Comparison of ENCODE assay signal across 8 cellular contexts in the genomic region with DNA sequence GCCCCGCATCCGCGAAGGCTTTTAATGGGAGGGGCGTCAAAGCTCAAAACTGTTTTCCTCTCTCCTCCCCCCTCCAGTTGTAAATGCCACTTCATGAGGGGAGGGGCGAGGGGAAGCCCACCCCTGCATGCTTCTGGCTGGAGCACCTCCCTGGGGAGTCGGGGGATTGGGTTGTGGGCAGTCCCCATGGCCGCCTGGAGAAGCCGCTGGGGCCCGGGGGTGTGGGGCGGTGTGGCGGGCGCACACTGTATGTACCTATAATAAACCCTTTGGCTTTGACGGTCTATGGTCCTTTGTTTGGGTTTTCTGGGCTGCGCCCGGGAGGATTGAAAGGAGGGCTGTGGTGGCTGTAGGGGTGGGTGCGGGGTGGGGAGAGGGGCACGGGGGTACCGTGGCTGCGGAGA. TPM values are rescaled to one million over a fixed set of nuclear protein-coding genes. Genes with fewer than 3 reads are reported as not detected.
DNase-seq lines count a peak whose midpoint lies in the region; ATAC-seq, FAIRE-seq and TF ChIP-seq lines count a peak whose summit lies in the region.

No MANE protein-coding gene starts in this region.

- no peaks in the 10 kb centered on the region for H3K79me2 ChIP-seq in smooth muscle cell (ENCODE audit: low read depth)

- no peak overlapping the region for H3K27ac ChIP-seq in smooth muscle cell (ENCODE audit: low read depth)

- peak overlapping the region; percentile 85 for H3K4me3 Mint-ChIP-seq in activated CD4-positive, alpha-beta memory T cell treated with anti-CD3 and anti-CD28 coated beads for 36 hours

- peaks cover 6% of the 10 kb centered on the region for H3F3A ChIP-seq in smooth muscle cell (ENCODE audit: low read depth)

- CTCF ChIA-PET in activated CD4-positive, alpha-beta memory T cell treated with anti-CD3 and anti-CD28 coated beads for 36 hours (lab: Charles Lee): no interaction called here

- peaks cover 16% of the 10 kb centered on the region for H3K36me3 Mint-ChIP-seq in activated CD4-positive, alpha-beta memory T cell treated with anti-CD3 and anti-CD28 coated beads for 36 hours

- H3K27me3 Mint-ChIP-seq in activated CD4-positive, alpha-beta memory T cell treated with anti-CD3 and anti-CD28 coated beads for 36 hours: no peaks in the 10 kb centered on the region

- H3K27me3 ChIP-seq in smooth muscle cell (ENCODE audit: low read depth): no peaks in the 10 kb centered on the region

- H3K4me2 ChIP-seq in smooth muscle cell: peak overlapping the region; percentile 84

- peak; percentile 19 for ATAC-seq in HG03108 (IDR thresholded peaks at IDR 0.05; ENCODE audit: unreplicated experiment)
- ATAC-seq in left ventricle myocardium superior: peak; percentile 4

- 3% methylated on average over 17 of the region's 19 CpGs for WGBS in smooth muscle cell (ENCODE audit: low lambda C conversion rate)

- H3K4me1 Mint-ChIP-seq in activated CD4-positive, alpha-beta memory T cell treated with anti-CD3 and anti-CD28 coated beads for 36 hours (ENCODE audit: low read depth): peaks cover 16% of the 10 kb centered on the region

- TF ChIP-seq CTCF in smooth muscle cell (IDR thresholded peaks at IDR 0.05; ENCODE audit: borderline replicate concordance, insufficient read depth, poor library complexity, severe bottlenecking): no peak

- no peaks in the 10 kb centered on the region for H3K9me3 Mint-ChIP-seq in activated CD4-positive, alpha-beta memory T cell treated with anti-CD3 and anti-CD28 coated beads for 36 hours

- H3K4me3 ChIP-seq in smooth muscle cell: peak overlapping the region; percentile 87

- POLR2A ChIA-PET in activated CD4-positive, alpha-beta memory T cell treated with anti-CD3 and anti-CD28 coated beads for 36 hours (lab: Charles Lee): no interaction called here

- no peaks in the 10 kb centered on the region for H3K36me3 ChIP-seq in smooth muscle cell (ENCODE audit: low read depth)

- H3K27ac Mint-ChIP-seq in activated CD4-positive, alpha-beta memory T cell treated with anti-CD3 and anti-CD28 coated beads for 36 hours: peak overlapping the region; percentile 58

- no peak overlapping the region for H3K9ac ChIP-seq in smooth muscle cell (ENCODE audit: low read depth)

- TF ChIP-seq POLR2A in GM12892 (IDR thresholded peaks at IDR 0.05; ENCODE audit: low read depth, low read length): no peak

- intact Hi-C loops in activated CD4-positive, alpha-beta memory T cell treated with anti-CD3 and anti-CD28 coated beads for 36 hours (cut with micrococcal nuclease): loop anchor here (1.0 to 2.0 kb wide), 2 partner anchors 29 to 228 kb away; partner anchors contain the start of genes C19orf47 and PLD3
- intact Hi-C loops in left ventricle myocardium superior (cut with micrococcal nuclease): no loop called here

- DNase-seq in NCI-H510A treated with DMSO at 0.1 percent for 48 hours (lab: John Stamatoyannopoulos, UW) (peak; percentile 38), NCI-H510A (lab: John Stamatoyannopoulos, UW) (no peak), left ventricle myocardium superior (no peak), smooth muscle cell (lab: John Stamatoyannopoulos, UW; ENCODE audit: unreplicated experiment) (no peak), iPS-NIHi11 (ENCODE audit: low spot score) (no peak), GM12892 (ENCODE audit: insufficient read length) (no peak)
- DNase-seq in activated CD4-positive, alpha-beta memory T cell treated with anti-CD3 and anti-CD28 coated beads for 36 hours: peak; percentile 53

- no peaks in the 10 kb centered on the region for H4K20me1 ChIP-seq in smooth muscle cell (ENCODE audit: low read depth)

- FAIRE-seq in GM12892 (lab: Jason Lieb, UNC): no peak

- peak overlapping the region; percentile 54 for H2AFZ ChIP-seq in smooth muscle cell (ENCODE audit: low read depth)

- no peaks in the 10 kb centered on the region for H3K4me1 ChIP-seq in smooth muscle cell (ENCODE audit: low read depth)

- H3K9me3 ChIP-seq in smooth muscle cell (replicated peaks; ENCODE audit: low read depth): no peaks in the 10 kb centered on the region

RNA-seq across cellular contexts. Expression of gene SHKBP1, which starts 0.5 kb away (rescaled TPM):
- total RNA-seq in activated CD4-positive, alpha-beta memory T cell treated with anti-CD3 and anti-CD28 coated beads for 36 hours: 100 to 1,000 TPM; 112 to 126 TPM
- total RNA-seq in left ventricle myocardium superior (16.4 TPM), smooth muscle cell (38.8 and 40.9 TPM in 2 replicates)
- polyA plus RNA-seq in smooth muscle cell: 90.8 and 102 TPM in 2 replicates
- polyA plus RNA-seq in GM12892 (2012; ENCODE audit: missing spikeins): 38.2 TPM

RNA-seq across cellular contexts. Expression of gene LTBP4, which starts 25.0 kb away (rescaled TPM):
- 100 to 1,000 TPM; 178 to 182 TPM for total RNA-seq in activated CD4-positive, alpha-beta memory T cell treated with anti-CD3 and anti-CD28 coated beads for 36 hours
- total RNA-seq in left ventricle myocardium superior: 294 TPM
- 28.5 and 38.5 TPM in 2 replicates for total RNA-seq in smooth muscle cell
- 170 and 188 TPM in 2 replicates for polyA plus RNA-seq in smooth muscle cell
- polyA plus RNA-seq in GM12892 (2012; ENCODE audit: missing spikeins): 7.4 TPM

Comparison
In these comparisons a context has a peak if more than half of its experiments do, and no peak if none do; other contexts are left out.
1. DNase-seq: peak in NCI-H510A treated with DMSO at 0.1 percent for 48 hours (single experiment) and activated CD4-positive, alpha-beta memory T cell treated with anti-CD3 and anti-CD28 coated beads for 36 hours (single experiment); none in NCI-H510A (single experiment), left ventricle myocardium superior (single experiment), smooth muscle cell (single experiment), iPS-NIHi11 (single experiment) and GM12892 (single experiment).